ENCODE assay signal across 11 cellular contexts in genomic region chr6:18153311-18153703, GRCh38. TPM values are rescaled to one million over a fixed set of nuclear protein-coding genes. Genes with fewer than 3 reads are reported as not detected.
DNase-seq lines count a peak whose midpoint lies in the region; ATAC-seq and TF ChIP-seq lines count a peak whose summit lies in the region.
"Had no signal": no experiment of that assay in that cellular context is flagged by ENCODE, and none has a peak within 500 bp of the region (broad histone marks: within the 10 kb centered on the region; RNA-seq: fewer than 3 reads in every experiment).

No MANE protein-coding gene starts in this region.

- DNase-seq in stimulated activated naive CD8-positive, alpha-beta T cell treated with anti-CD3 and anti-CD28 coated beads, Interleukin-15, amount 100 ng/mL, for 72 hours, result no peak
- DNase-seq in central memory CD8-positive, alpha-beta T cell (ENCODE audit: low spot score in 2 of 2), result no peak
- DNase-seq in mesothelial cell of epicardium (ENCODE audit: low spot score in 2 of 2, unreplicated experiment in 2 of 2) (no peak), MM.1S (no peak), omental fat pad (ENCODE audit: low spot score) (no peak), HPDE6-E6E7 (ENCODE audit: extremely low spot score) (no peak)
- DNase-seq: NCI-H1436 treated with DMSO at 0.1 percent for 48 hours, NCI-H510A treated with DMSO at 0.1 percent for 48 hours had no signal

- no peaks in the 10 kb centered on the region for H3K27me3 Mint-ChIP-seq in stimulated activated naive CD8-positive, alpha-beta T cell treated with anti-CD3 and anti-CD28 coated beads, Interleukin-15, Interleukin-2, amounts not matched to agents 100 ng/mL and 50 ng/mL, for 24 hours
- H3K27me3 Mint-ChIP-seq in stimulated activated naive CD8-positive, alpha-beta T cell treated with anti-CD3 and anti-CD28 coated beads, Interleukin-15, amount 100 ng/mL, for 72 hours, result no peaks in the 10 kb centered on the region
- H3K27me3 Mint-ChIP-seq in central memory CD8-positive, alpha-beta T cell, result no peaks in the 10 kb centered on the region
- no peaks in the 10 kb centered on the region for H3K27me3 Mint-ChIP-seq in mesothelial cell of epicardium (ENCODE audit: low read depth)

- H3K27ac ChIP-seq in MM.1S (ENCODE audit: low read length), result no peak overlapping the region
- H3K27ac ChIP-seq: gastrocnemius medialis had no signal

- H3K9me2 ChIP-seq in MM.1S (replicated peaks; ENCODE audit: insufficient read depth, low read length), result no peaks in the 10 kb centered on the region

- H3K9me3 Mint-ChIP-seq in stimulated activated naive CD8-positive, alpha-beta T cell treated with anti-CD3 and anti-CD28 coated beads, Interleukin-15, Interleukin-2, amounts not matched to agents 100 ng/mL and 50 ng/mL, for 24 hours, result no peaks in the 10 kb centered on the region
- H3K9me3 Mint-ChIP-seq in stimulated activated naive CD8-positive, alpha-beta T cell treated with anti-CD3 and anti-CD28 coated beads, Interleukin-15, amount 100 ng/mL, for 72 hours, result peaks cover 0 to 4% of the 10 kb centered on the region in 2 donors
- H3K9me3 Mint-ChIP-seq in central memory CD8-positive, alpha-beta T cell, result no peaks in the 10 kb centered on the region
- no peaks in the 10 kb centered on the region for H3K9me3 Mint-ChIP-seq in mesothelial cell of epicardium

- peaks cover 4% of the 10 kb centered on the region for H3K36me3 Mint-ChIP-seq in stimulated activated naive CD8-positive, alpha-beta T cell treated with anti-CD3 and anti-CD28 coated beads, Interleukin-15, Interleukin-2, amounts not matched to agents 100 ng/mL and 50 ng/mL, for 24 hours (ENCODE audit: low read depth)
- H3K36me3 Mint-ChIP-seq in central memory CD8-positive, alpha-beta T cell (ENCODE audit: insufficient read depth), result peaks cover 11% of the 10 kb centered on the region
- no peaks in the 10 kb centered on the region for H3K36me3 Mint-ChIP-seq in mesothelial cell of epicardium

- H3K27me3 ChIP-seq in MM.1S (replicated peaks; ENCODE audit: insufficient read depth, low read length), result no peaks in the 10 kb centered on the region
- H3K27me3 ChIP-seq: gastrocnemius medialis had no signal

- no peak overlapping the region for H3K27ac Mint-ChIP-seq in stimulated activated naive CD8-positive, alpha-beta T cell treated with anti-CD3 and anti-CD28 coated beads, Interleukin-15, Interleukin-2, amounts not matched to agents 100 ng/mL and 50 ng/mL, for 24 hours
- no peak overlapping the region for H3K27ac Mint-ChIP-seq in stimulated activated naive CD8-positive, alpha-beta T cell treated with anti-CD3 and anti-CD28 coated beads, Interleukin-15, amount 100 ng/mL, for 72 hours
- no peak overlapping the region for H3K27ac Mint-ChIP-seq in central memory CD8-positive, alpha-beta T cell (ENCODE audit: low read depth)
- peak overlapping the region; percentile 73 for H3K27ac Mint-ChIP-seq in mesothelial cell of epicardium

- ATAC-seq in stimulated activated naive CD8-positive, alpha-beta T cell treated with anti-CD3 and anti-CD28 coated beads, Interleukin-15, amount 100 ng/mL, for 72 hours, result no peak
- no peak for ATAC-seq in central memory CD8-positive, alpha-beta T cell (replicated peaks; ENCODE audit: extremely low read depth, poor library complexity, severe bottlenecking)
- no peak for ATAC-seq in omental fat pad (ENCODE audit: low FRiP score)
- no peak for ATAC-seq in HG03354 (IDR thresholded peaks at IDR 0.05; ENCODE audit: poor library complexity, severe bottlenecking, unreplicated experiment)
- ATAC-seq: gastrocnemius medialis had no signal

- H3K9ac ChIP-seq in MM.1S (ENCODE audit: low read length), result no peak overlapping the region

- H3K4me1 ChIP-seq in MM.1S (ENCODE audit: low read length), result no peaks in the 10 kb centered on the region

- peak overlapping the region; percentile 60 for H3K4me3 Mint-ChIP-seq in stimulated activated naive CD8-positive, alpha-beta T cell treated with anti-CD3 and anti-CD28 coated beads, Interleukin-15, Interleukin-2, amounts not matched to agents 100 ng/mL and 50 ng/mL, for 24 hours
- H3K4me3 Mint-ChIP-seq in stimulated activated naive CD8-positive, alpha-beta T cell treated with anti-CD3 and anti-CD28 coated beads, Interleukin-15, amount 100 ng/mL, for 72 hours, result no peak overlapping the region
- H3K4me3 Mint-ChIP-seq in central memory CD8-positive, alpha-beta T cell, result peak overlapping the region; percentile 16
- H3K4me3 Mint-ChIP-seq in mesothelial cell of epicardium, result peak overlapping the region; percentile 99

- no peaks in the 10 kb centered on the region for H3K36me3 ChIP-seq in MM.1S (replicated peaks; ENCODE audit: insufficient read depth, low read length)

- H3K4me3 ChIP-seq in MM.1S (ENCODE audit: low read length), result no peak overlapping the region

- TF ChIP-seq CTCF in mesothelial cell of epicardium (IDR thresholded peaks at IDR 0.05; ENCODE audit: unreplicated experiment) (no peak), MM.1S (IDR thresholded peaks at IDR 0.05; ENCODE audit: low read length) (no peak), omental fat pad (IDR thresholded peaks at IDR 0.05) (no peak)

- H3F3A ChIP-seq in MM.1S (ENCODE audit: insufficient read depth, low read length), result peaks cover 11% of the 10 kb centered on the region; the same call in 1 of the 2 replicates

- no peak overlapping the region for H3K4me2 ChIP-seq in MM.1S (ENCODE audit: low read depth, low read length)

- H3K4me1 Mint-ChIP-seq in stimulated activated naive CD8-positive, alpha-beta T cell treated with anti-CD3 and anti-CD28 coated beads, Interleukin-15, Interleukin-2, amounts not matched to agents 100 ng/mL and 50 ng/mL, for 24 hours (ENCODE audit: low read depth), result peaks cover 32% of the 10 kb centered on the region
- H3K4me1 Mint-ChIP-seq in stimulated activated naive CD8-positive, alpha-beta T cell treated with anti-CD3 and anti-CD28 coated beads, Interleukin-15, amount 100 ng/mL, for 72 hours, result peaks cover 32% of the 10 kb centered on the region
- H3K4me1 Mint-ChIP-seq in central memory CD8-positive, alpha-beta T cell, result peaks cover 30% of the 10 kb centered on the region
- H3K4me1 Mint-ChIP-seq in mesothelial cell of epicardium, result peaks cover 31% of the 10 kb centered on the region

- no peaks in the 10 kb centered on the region for H3K9me3 ChIP-seq in MM.1S (replicated peaks; ENCODE audit: insufficient read depth, low read length)
- H3K9me3 ChIP-seq: gastrocnemius medialis had no signal

- no peaks in the 10 kb centered on the region for H3K79me2 ChIP-seq in MM.1S (ENCODE audit: low read length)

- no peaks in the 10 kb centered on the region for H4K20me1 ChIP-seq in MM.1S (ENCODE audit: insufficient read depth, low read length)

- H2AFZ ChIP-seq in MM.1S (ENCODE audit: low read length), result no peak overlapping the region

RNA-seq across cellular contexts. Expression of gene TPMT, which starts 1.6 kb away (rescaled TPM):
- 7.8 to 8.2 TPM (median 8.0 TPM) in 3 replicates for total RNA-seq in mesothelial cell of epicardium
- 1 to 10 TPM; 4.5 to 7.2 (median 6.8) TPM for total RNA-seq in omental fat pad

RNA-seq across cellular contexts. Expression of gene KDM1B, which starts 1.9 kb away (rescaled TPM):
- total RNA-seq in mesothelial cell of epicardium (15.2 to 17.3 TPM (median 16.1 TPM) in 3 replicates), omental fat pad (10 to 100 TPM; 12.1 to 15.8 (median 12.7) TPM)

RNA-seq across cellular contexts. Expression of gene NHLRC1, which starts 30.8 kb away (rescaled TPM):
- total RNA-seq in mesothelial cell of epicardium (1.2 to 1.9 TPM (median 1.8 TPM) in 3 replicates), omental fat pad (1 to 10 TPM in 3 of 4 donors, under 1 TPM in 1; 0.74 to 3.1 (median 1.4) TPM)

Comparison
In these comparisons a context has a peak if more than half of its experiments do, and no peak if none do; other contexts are left out.
1. H3K4me3 Mint-ChIP-seq: peak in stimulated activated naive CD8-positive, alpha-beta T cell treated with anti-CD3 and anti-CD28 coated beads, Interleukin-15, Interleukin-2, amounts not matched to agents 100 ng/mL and 50 ng/mL, for 24 hours (single experiment), central memory CD8-positive, alpha-beta T cell (single experiment) and mesothelial cell of epicardium (single experiment); none in stimulated activated naive CD8-positive, alpha-beta T cell treated with anti-CD3 and anti-CD28 coated beads, Interleukin-15, amount 100 ng/mL, for 72 hours (0 of 2).